Comparison of ENCODE assay signal across 9 cellular contexts in the genomic region with DNA sequence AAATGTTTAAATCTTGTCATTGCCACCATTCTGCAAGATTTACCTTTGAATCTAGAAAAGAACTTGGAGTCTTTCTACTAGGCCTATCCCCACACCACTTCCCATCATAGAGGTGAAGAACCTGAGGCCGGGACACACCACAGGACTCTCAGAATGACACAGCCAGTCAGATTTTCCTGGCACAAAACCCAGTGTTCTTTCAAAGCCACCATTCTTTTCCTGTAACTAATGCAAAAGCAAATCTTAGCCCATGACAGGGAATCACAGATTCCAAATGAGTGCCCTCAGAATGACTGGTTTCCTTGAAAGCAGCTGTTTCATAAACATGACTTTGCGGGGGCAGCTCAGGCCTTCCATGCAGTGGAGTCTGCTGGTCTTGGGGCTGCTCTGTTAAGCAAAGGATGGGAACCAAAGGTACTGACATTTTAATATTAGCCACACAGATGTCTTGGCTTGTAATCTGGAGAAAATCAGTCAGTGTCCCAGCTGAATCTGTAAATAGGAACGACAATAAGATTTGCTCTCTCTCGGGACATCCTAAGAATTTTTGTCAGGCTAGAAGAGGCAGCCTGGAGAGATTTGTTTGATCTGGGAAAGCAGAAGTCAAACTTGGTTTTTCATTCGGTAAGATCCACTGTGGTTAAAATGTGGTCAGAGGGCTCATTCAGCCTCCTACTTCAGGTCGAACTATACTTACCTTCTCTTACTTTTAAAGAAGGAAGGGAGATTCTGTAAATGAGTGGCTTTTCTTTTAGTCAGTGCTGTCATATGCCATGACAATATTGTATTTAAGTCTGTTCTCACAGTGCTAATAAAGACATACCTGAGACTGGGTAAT.
A peak's percentile ranks its signal among the peaks of the same experiment; 100 is the strongest.
DNase-seq lines count a peak whose midpoint lies in the region; ATAC-seq and TF ChIP-seq lines count a peak whose summit lies in the region.
"Had no signal": no experiment of that assay in that cellular context is flagged by ENCODE, and none has a peak within 500 bp of the region (broad histone marks: within the 10 kb centered on the region; RNA-seq: fewer than 3 reads in every experiment).

No MANE protein-coding gene starts in this region.

- no peak overlapping the region for H3K4me3 ChIP-seq in SK-N-SH (ENCODE audit: low read depth in 2 of 2, low read length in 1 of 2)

- no peaks in the 10 kb centered on the region for H3K27me3 ChIP-seq in SK-N-SH (ENCODE audit: insufficient read depth)

- no peak overlapping the region for H2AFZ ChIP-seq in SK-N-SH (ENCODE audit: low read depth)

- peaks cover 19% of the 10 kb centered on the region for H3F3A ChIP-seq in SK-N-SH (replicated peaks; ENCODE audit: insufficient read depth)

- H4K20me1 ChIP-seq in SK-N-SH (ENCODE audit: insufficient read depth) = no peaks in the 10 kb centered on the region

- no peaks in the 10 kb centered on the region for H3K36me3 Mint-ChIP-seq in nephron (ENCODE audit: low read depth)

- TF ChIP-seq RAD21 in SK-N-SH (IDR thresholded peaks at IDR 0.05; ENCODE audit: low read length) = no peak

- H3K4me1 ChIP-seq in SK-N-SH (ENCODE audit: control insufficient read depth in 1 of 2, insufficient read depth in 2 of 2, low read depth in 1 of 2, low read length in 1 of 2) = peaks cover 0 to 4% of the 10 kb centered on the region in 2 experiments; a peak in 1 of 4 replicates

- H3K27me3 Mint-ChIP-seq in nephron (ENCODE audit: low read depth) = no peaks in the 10 kb centered on the region

- no peaks in the 10 kb centered on the region for H3K36me3 ChIP-seq in SK-N-SH (replicated peaks in 1 of 2; ENCODE audit: control insufficient read depth in 1 of 2, insufficient read depth in 2 of 2, low read length in 1 of 2)

- POLR2A ChIA-PET in SK-N-SH (lab: Yijun Ruan, JAX) = no interaction called here

- peaks cover 31% of the 10 kb centered on the region for H3K4me1 Mint-ChIP-seq in nephron

- TF ChIP-seq CTCF in SK-N-SH (IDR thresholded peaks at IDR 0.05) = no peak
- TF ChIP-seq CTCF in nephron (IDR thresholded peaks at IDR 0.05; ENCODE audit: unreplicated experiment in 3 of 3) = no peak

- H3K27ac ChIP-seq in SK-N-SH (ENCODE audit: low read depth in 2 of 2, low read length in 1 of 2) = peak overlapping the region in 1 of 2 experiments; percentile 80; a peak in 2 of 4 replicates
- H3K27ac ChIP-seq: KMS-11 had no signal

- CTCF ChIA-PET in SK-N-SH (lab: Yijun Ruan, JAX) = interaction anchor here (0.8 kb wide), 1 partner anchor 8 kb away, joined by 3 read pairs; no protein-coding TSS in a partner anchor

- no peaks in the 10 kb centered on the region for H3K9me2 ChIP-seq in SK-N-SH

- no peak overlapping the region for H3K4me2 ChIP-seq in SK-N-SH
- H3K4me2 ChIP-seq: KMS-11 had no signal

- no peak for TF ChIP-seq POLR2A in erythroblast (IDR thresholded peaks at IDR 0.05; ENCODE audit: low read length)

- peak in 1 of 2 experiments; percentile 47; a peak in 1 of 4 replicates for TF ChIP-seq EP300 in SK-N-SH (IDR thresholded peaks at IDR 0.05; ENCODE audit: borderline replicate concordance in 1 of 2, low read depth in 1 of 2, low read length in 1 of 2)

- DNase-seq in SK-N-SH = no peak
- DNase-seq in cerebellar nuclear complex (lab: John Stamatoyannopoulos, UW) = no peak
- no peak for DNase-seq in SHP77 (lab: John Stamatoyannopoulos, UW)
- no peak for DNase-seq in erythroblast (lab: John Stamatoyannopoulos, UW)

- 44% methylated on average over 6 of the region's 6 CpGs for WGBS in SK-N-SH (ENCODE audit: low lambda C conversion rate)

- no peak overlapping the region for H3K4me3 Mint-ChIP-seq in nephron

- no peaks in the 10 kb centered on the region for H3K9me3 ChIP-seq in SK-N-SH

- peak; percentile 58 for ATAC-seq in GM18873 (IDR thresholded peaks at IDR 0.05; ENCODE audit: low FRiP score, unreplicated experiment)
- peak; percentile 72 for ATAC-seq in HG02642 (IDR thresholded peaks at IDR 0.05; ENCODE audit: poor library complexity, unreplicated experiment)
- ATAC-seq in HG03097 (IDR thresholded peaks at IDR 0.05; ENCODE audit: low FRiP score, unreplicated experiment) = no peak

- H3K79me2 ChIP-seq in SK-N-SH (ENCODE audit: insufficient read depth) = peaks cover 15% of the 10 kb centered on the region; the same call in 1 of the 2 replicates

- peak overlapping the region; percentile 6 to 45 (median 30) for H3K27ac Mint-ChIP-seq in nephron

- peak overlapping the region; percentile 31; the same call in 1 of the 2 replicates for H3K9ac ChIP-seq in SK-N-SH
- H3K9ac ChIP-seq: KMS-11 had no signal

- H3K9me3 Mint-ChIP-seq in nephron = no peaks in the 10 kb centered on the region

TF ChIP-seq in SK-N-SH, 30 proteins besides CTCF, POLR2A, EP300 and RAD21 (continues in another document):
- TF ChIP-seq EZH2phosphoT487 (IDR thresholded peaks at IDR 0.05; ENCODE audit: borderline replicate concordance, low read depth) = no peak
- TF ChIP-seq FOXJ3 (CRISPR knock-in tag; IDR thresholded peaks at IDR 0.05) = no peak
- TF ChIP-seq RFX5 (IDR thresholded peaks at IDR 0.05; ENCODE audit: low read length) = no peak
- no peak for TF ChIP-seq GABPA (IDR thresholded peaks at IDR 0.05; ENCODE audit: low read depth)
- no peak for TF ChIP-seq ELF1 (IDR thresholded peaks at IDR 0.05)
- no peak for TF ChIP-seq USF1 (IDR thresholded peaks at IDR 0.05; ENCODE audit: borderline replicate concordance, low read depth)
- no peak for TF ChIP-seq TAF1 (IDR thresholded peaks at IDR 0.05; ENCODE audit: borderline replicate concordance, low read depth, low read length)
- TF ChIP-seq TEAD4 (IDR thresholded peaks at IDR 0.05; ENCODE audit: borderline replicate concordance, insufficient read depth) = no peak
- no peak for TF ChIP-seq MEF2A (IDR thresholded peaks at IDR 0.05; ENCODE audit: borderline replicate concordance, low read depth)
- TF ChIP-seq FOXM1 (IDR thresholded peaks at IDR 0.05; ENCODE audit: low read depth) = no peak
- TF ChIP-seq, protein P1, sequence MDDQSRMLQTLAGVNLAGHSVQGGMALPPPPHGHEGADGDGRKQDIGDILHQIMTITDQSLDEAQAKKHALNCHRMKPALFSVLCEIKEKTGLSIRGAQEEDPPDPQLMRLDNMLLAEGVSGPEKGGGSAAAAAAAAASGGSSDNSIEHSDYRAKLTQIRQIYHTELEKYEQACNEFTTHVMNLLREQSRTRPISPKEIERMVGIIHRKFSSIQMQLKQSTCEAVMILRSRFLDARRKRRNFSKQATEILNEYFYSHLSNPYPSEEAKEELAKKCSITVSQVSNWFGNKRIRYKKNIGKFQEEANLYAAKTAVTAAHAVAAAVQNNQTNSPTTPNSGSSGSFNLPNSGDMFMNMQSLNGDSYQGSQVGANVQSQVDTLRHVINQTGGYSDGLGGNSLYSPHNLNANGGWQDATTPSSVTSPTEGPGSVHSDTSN (IDR thresholded peaks at IDR 0.05) = no peak
- no peak for TF ChIP-seq CHD2 (IDR thresholded peaks at IDR 0.05; ENCODE audit: low read length, partially characterized antibody)
- no peak for TF ChIP-seq USF2 (IDR thresholded peaks at IDR 0.05; ENCODE audit: borderline replicate concordance, low read depth, low read length)
- TF ChIP-seq JUND (IDR thresholded peaks at IDR 0.05) = peak; percentile 39; the same call in 1 of the 2 replicates
- TF ChIP-seq SMC3 (IDR thresholded peaks at IDR 0.05; ENCODE audit: low read depth, low read length) = no peak
- TF ChIP-seq MAX (IDR thresholded peaks at IDR 0.05; ENCODE audit: low read depth) = no peak
- TF ChIP-seq FOSL2 (IDR thresholded peaks at IDR 0.05; ENCODE audit: borderline replicate concordance, low read depth) = peak; percentile 30; the same call in 1 of the 2 replicates
- peak; percentile 52; the same call in 1 of the 2 replicates for TF ChIP-seq NFIC (IDR thresholded peaks at IDR 0.05; ENCODE audit: borderline replicate concordance)
- peak; percentile 49 for TF ChIP-seq TCF12 (IDR thresholded peaks at IDR 0.05)
- TF ChIP-seq ZBTB33 (IDR thresholded peaks at IDR 0.05; ENCODE audit: borderline replicate concordance, low read depth) = no peak
